ENCODE assay signal across 9 cellular contexts in the genomic region with DNA sequence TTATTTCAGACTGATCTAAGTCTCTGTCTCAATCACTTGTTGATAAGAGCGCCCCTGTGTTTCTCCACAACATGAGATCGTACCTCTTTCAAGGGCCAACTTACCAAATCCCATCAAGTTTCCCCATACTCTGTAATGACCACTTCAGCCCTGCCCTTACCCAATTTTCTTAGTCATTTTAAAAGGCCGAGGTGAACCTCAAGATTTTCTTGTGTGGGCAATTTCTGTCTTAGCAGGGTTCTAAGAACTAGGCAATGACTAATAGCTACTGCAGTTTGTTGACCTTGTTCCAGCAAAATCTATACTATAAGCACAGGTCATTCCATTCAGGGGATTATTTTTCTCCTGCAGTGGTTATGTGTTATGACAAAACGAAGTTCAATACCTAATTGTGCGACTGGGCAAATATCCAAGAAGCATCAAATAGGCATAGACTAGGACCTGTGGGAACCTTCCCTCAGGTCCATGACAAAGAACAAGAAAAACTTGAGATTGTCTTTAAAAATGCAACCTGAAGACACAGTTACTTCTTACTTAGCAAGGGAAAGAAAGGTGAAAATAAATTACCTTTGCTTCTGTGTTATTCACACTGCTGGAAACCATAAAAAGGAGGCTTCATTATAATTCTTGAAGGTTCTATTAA. TPM values are rescaled to one million over a fixed set of nuclear protein-coding genes. Genes with fewer than 3 reads are reported as not detected.
DNase-seq lines count a peak whose midpoint lies in the region; TF ChIP-seq lines count a peak whose summit lies in the region.
"Had no signal": no experiment of that assay in that cellular context is flagged by ENCODE, and none has a peak within 500 bp of the region (broad histone marks: within the 10 kb centered on the region; RNA-seq: fewer than 3 reads in every experiment).

No MANE protein-coding gene starts in this region.

- 88% methylated on average over 5 of the region's 5 CpGs for WGBS in hepatocyte (ENCODE audit: low lambda C conversion rate, missing lambda C conversion rate)

- H3K4me1 ChIP-seq in hepatocyte (ENCODE audit: insufficient read depth): no peaks in the 10 kb centered on the region

- H3K36me3 Mint-ChIP-seq in HFFc6 (ENCODE audit: low read depth): peaks cover 31% of the 10 kb centered on the region

- H3K4me3 ChIP-seq in hepatocyte: no peak overlapping the region

- no peaks in the 10 kb centered on the region for H3K36me3 ChIP-seq in hepatocyte (replicated peaks; ENCODE audit: insufficient read depth, low read depth)

- no peak overlapping the region for H3K27ac ChIP-seq in hepatocyte

- H3K4me3 Mint-ChIP-seq in HFFc6: peak overlapping the region; percentile 80

- H3K9me3 ChIP-seq in hepatocyte (ENCODE audit: low read depth): peaks cover 3% of the 10 kb centered on the region

- no peak overlapping the region for H2AFZ ChIP-seq in hepatocyte

- H3K4me1 Mint-ChIP-seq in HFFc6 (ENCODE audit: low read depth): peaks cover 45% of the 10 kb centered on the region

- H3K4me2 ChIP-seq in hepatocyte: peak overlapping the region; percentile 7

- H3K9me2 ChIP-seq in hepatocyte (replicated peaks; ENCODE audit: insufficient read depth): no peaks in the 10 kb centered on the region

- H3K27me3 ChIP-seq in hepatocyte: no peaks in the 10 kb centered on the region

- peak overlapping the region; percentile 51 for H3K27ac Mint-ChIP-seq in HFFc6

- TF ChIP-seq CTCF in GM10266 (IDR thresholded peaks at IDR 0.05; ENCODE audit: control insufficient read depth, insufficient read depth, low read depth, missing control alignments) (no peak), HFFc6 (IDR thresholded peaks at IDR 0.05) (no peak), hepatocyte (IDR thresholded peaks at IDR 0.05; ENCODE audit: poor library complexity) (no peak)

- H3K79me2 ChIP-seq in hepatocyte: no peaks in the 10 kb centered on the region

- no peaks in the 10 kb centered on the region for H4K20me1 ChIP-seq in hepatocyte (ENCODE audit: insufficient read depth, poor library complexity, severe bottlenecking)

- peaks cover 24% of the 10 kb centered on the region for H3K9me3 Mint-ChIP-seq in HFFc6

- no peaks in the 10 kb centered on the region; the same call in 1 of the 2 replicates for H3K27me3 Mint-ChIP-seq in HFFc6 (ENCODE audit: insufficient read depth)

- DNase-seq in GM10266 (ENCODE audit: extremely low spot score) (peak; percentile 43), HFFc6 (peak; percentile 63), RPMI7951 (ENCODE audit: low read depth) (peak; percentile 48), hepatocyte (ENCODE audit: low spot score) (no peak), DMS153 treated with DMSO at 0.1 percent for 48 hours (lab: John Stamatoyannopoulos, UW; ENCODE audit: unreplicated experiment) (no peak), iPS-NIHi7 (ENCODE audit: extremely low spot score) (no peak), HPDE6-E6E7 (ENCODE audit: extremely low spot score) (no peak), HK-2 (ENCODE audit: unreplicated experiment) (no peak)
- DNase-seq: NCI-H1436 had no signal

RNA-seq across cellular contexts. Expression of gene SIPA1L1, which starts 53.2 kb away (rescaled TPM):
- 100 to 1,000 TPM; 108 to 125 (median 124) TPM for total RNA-seq in HFFc6 (2021; fragmentation: NEBNext Ultra II Directional; extraction: Animal tissue kit (Norgen Biotek cat#: 25700))
- total RNA-seq in RPMI7951 (2014; rRNA removed; shearing (Covaris generic)): 9.5 and 12.0 TPM in 2 replicates
- total RNA-seq in hepatocyte: 36.0 and 41.4 TPM in 2 replicates
- polyA plus RNA-seq in hepatocyte: 41.4 and 42.5 TPM in 2 replicates

Comparison
In these comparisons a context has a peak if more than half of its experiments do, and no peak if none do; other contexts are left out.
1. DNase-seq: peak in GM10266 (single experiment), HFFc6 (single experiment) and RPMI7951 (single experiment); none in hepatocyte (single experiment), DMS153 treated with DMSO at 0.1 percent for 48 hours (single experiment), iPS-NIHi7 (single experiment), HPDE6-E6E7 (single experiment) and HK-2 (single experiment).